20 cellular contexts compared by ENCODE assay signal in genomic region chr2:240873098-240873788, GRCh38. TPM values are rescaled to one million over a fixed set of nuclear protein-coding genes. Genes with fewer than 3 reads are reported as not detected.
DNase-seq lines count a peak whose midpoint lies in the region; ATAC-seq and TF ChIP-seq lines count a peak whose summit lies in the region.
"Had no signal": no experiment of that assay in that cellular context is flagged by ENCODE, and none has a peak within 500 bp of the region (broad histone marks: within the 10 kb centered on the region; RNA-seq: fewer than 3 reads in every experiment).

No MANE protein-coding gene starts in this region.

- TF ChIP-seq CTCF in hepatocyte (IDR thresholded peaks at IDR 0.05; ENCODE audit: poor library complexity) = no peak

- ATAC-seq in right cardiac atrium = no peak
- no peak for ATAC-seq in Right ventricle myocardium superior (ENCODE audit: poor library complexity)
- ATAC-seq in GM21737 (IDR thresholded peaks at IDR 0.05; ENCODE audit: unreplicated experiment) = no peak
- ATAC-seq: Right ventricle myocardium inferior had no signal

- H3K9me3 ChIP-seq in right cardiac atrium (ENCODE audit: control insufficient read depth, low read length) = no peaks in the 10 kb centered on the region
- no peaks in the 10 kb centered on the region for H3K9me3 ChIP-seq in hepatocyte (ENCODE audit: low read depth)
- H3K9me3 ChIP-seq in neuronal stem cell (replicated peaks in 1 of 2; ENCODE audit: control insufficient read depth in 2 of 2, insufficient read depth in 1 of 2, low read depth in 1 of 2, low read length in 2 of 2) = no peaks in the 10 kb centered on the region
- H3K9me3 ChIP-seq: A549; BLaER1 treated with 17β-estradiol and CSF1 and Interleukin-3, amounts not matched to agents 10 nM and 100 nM; HAP-1; MG63; Peyer's patch had no signal

- no peak overlapping the region for H3K9ac ChIP-seq in neuronal stem cell (ENCODE audit: low read depth, low read length, poor library complexity)
- H3K9ac ChIP-seq: BLaER1 treated with 17β-estradiol and CSF1 and Interleukin-3, amounts not matched to agents 10 nM and 100 nM had no signal

- H3K79me1 ChIP-seq in neuronal stem cell (ENCODE audit: low read depth, low read length) = peaks cover 2% of the 10 kb centered on the region

- DNase-seq in right cardiac atrium (peak in 2 of 3 donors; percentile 27 to 37), Right ventricle myocardium superior (no peak), hepatocyte (ENCODE audit: low spot score) (no peak), neuronal stem cell (ENCODE audit: low spot score) (no peak), kidney tubule cell (ENCODE audit: low spot score) (no peak), activated gamma-delta T cell treated with Interleukin-2 at 50 U/mL for 16 hours (no peak)
- DNase-seq: Karpas-422; MG63; NCI-H1092; NCI-H1694; NCI-H2081 treated with DMSO at 0.1 percent for 48 hours; NK-92 treated with Interleukin-12 subunit alpha and Interleukin-12 subunit beta, amount 100 ng/mL, for 24 hours had no signal

- no peak overlapping the region for H3K14ac ChIP-seq in neuronal stem cell (ENCODE audit: low read length)

- H3K27me3 ChIP-seq in right cardiac atrium (ENCODE audit: control insufficient read depth, insufficient read depth) (no peaks in the 10 kb centered on the region), hepatocyte (no peaks in the 10 kb centered on the region), neuronal stem cell (ENCODE audit: control insufficient read depth in 3 of 3, insufficient read depth in 3 of 3, low read depth in 1 of 3, low read length in 3 of 3) (peaks cover 0 to 61% (median 0%) of the 10 kb centered on the region in 3 experiments)
- H3K27me3 ChIP-seq: BLaER1 treated with 17β-estradiol and CSF1 and Interleukin-3, amounts not matched to agents 10 nM and 100 nM; MG63; Peyer's patch had no signal

- H2BK15ac ChIP-seq in neuronal stem cell (ENCODE audit: low read length) = peak overlapping the region; percentile 74

- H3K79me2 ChIP-seq in hepatocyte = no peaks in the 10 kb centered on the region

- H3K36me3 ChIP-seq in hepatocyte (replicated peaks; ENCODE audit: insufficient read depth, low read depth) (no peaks in the 10 kb centered on the region), neuronal stem cell (replicated peaks in 1 of 2; ENCODE audit: control insufficient read depth in 2 of 2, insufficient read depth in 2 of 2, low read length in 2 of 2) (peaks cover 0 to 2% of the 10 kb centered on the region in 2 donors)
- H3K36me3 ChIP-seq: BLaER1 treated with 17β-estradiol and CSF1 and Interleukin-3, amounts not matched to agents 10 nM and 100 nM; HAP-1; MG63; Peyer's patch had no signal

- H3K9me2 ChIP-seq in hepatocyte (replicated peaks; ENCODE audit: insufficient read depth) = no peaks in the 10 kb centered on the region

- peak overlapping the region; percentile 84 for H2AK5ac ChIP-seq in neuronal stem cell (ENCODE audit: low read depth, low read length)

- H4K91ac ChIP-seq in neuronal stem cell (ENCODE audit: low read depth, low read length, poor library complexity) = no peak overlapping the region

- no peak overlapping the region for H3K4me2 ChIP-seq in hepatocyte
- H3K4me2 ChIP-seq in neuronal stem cell (ENCODE audit: insufficient read depth, low read length, poor library complexity, severe bottlenecking) = no peak overlapping the region
- H3K4me2 ChIP-seq: A549 had no signal

- peak overlapping the region; percentile 68 for H3K23ac ChIP-seq in neuronal stem cell (ENCODE audit: low read depth, low read length, poor library complexity)

- intact Hi-C loops in right cardiac atrium (cut with DNase I) (no loop called here), Right ventricle myocardium superior (cut with DNase I) (no loop called here)

- H3K4ac ChIP-seq in neuronal stem cell (ENCODE audit: low read length) = peak overlapping the region; percentile 37

- 78% methylated on average over 21 of the region's 21 CpGs for WGBS in right cardiac atrium
- 95% methylated on average over 21 of the region's 21 CpGs for WGBS in hepatocyte (ENCODE audit: low lambda C conversion rate, missing lambda C conversion rate)
- no CpG with 5 or more reads among the region's 21 CpGs for WGBS in neuronal stem cell (ENCODE audit: extremely low coverage in 2 of 2, insufficient read length in 2 of 2, insufficient replicate concordance in 1 of 2), 2 donors

- H2BK120ac ChIP-seq in neuronal stem cell (ENCODE audit: low read depth, low read length) = peak overlapping the region; percentile 72

- no peak overlapping the region for H2AFZ ChIP-seq in hepatocyte
- no peak overlapping the region for H2AFZ ChIP-seq in neuronal stem cell (ENCODE audit: low read length)

- peak overlapping the region; percentile 57 for H3K18ac ChIP-seq in neuronal stem cell (ENCODE audit: low read length)

- no peak overlapping the region for H2BK12ac ChIP-seq in neuronal stem cell (ENCODE audit: low read length)

- H4K8ac ChIP-seq in neuronal stem cell (ENCODE audit: low read depth, low read length) = no peak overlapping the region

- no peaks in the 10 kb centered on the region for H4K20me1 ChIP-seq in hepatocyte (ENCODE audit: insufficient read depth, poor library complexity, severe bottlenecking)

- H3K4me3 ChIP-seq in right cardiac atrium (ENCODE audit: low read length) = no peak overlapping the region
- no peak overlapping the region for H3K4me3 ChIP-seq in hepatocyte
- no peak overlapping the region for H3K4me3 ChIP-seq in neuronal stem cell (ENCODE audit: low read length in 2 of 2)
- H3K4me3 ChIP-seq: A549; BLaER1 treated with 17β-estradiol and CSF1 and Interleukin-3, amounts not matched to agents 10 nM and 100 nM; HAP-1; MG63; Peyer's patch had no signal

- H3K4me1 ChIP-seq in right cardiac atrium (ENCODE audit: control insufficient read depth, insufficient read depth, low read length) = no peaks in the 10 kb centered on the region
- H3K4me1 ChIP-seq in hepatocyte (ENCODE audit: insufficient read depth) = peaks cover 20% of the 10 kb centered on the region
- peaks cover 0 to 3% of the 10 kb centered on the region in 2 donors for H3K4me1 ChIP-seq in neuronal stem cell (ENCODE audit: control insufficient read depth in 2 of 2, insufficient read depth in 1 of 2, low read depth in 1 of 2, low read length in 2 of 2)
- H3K4me1 ChIP-seq: A549, HAP-1 had no signal

- H3K27ac ChIP-seq in right cardiac atrium (ENCODE audit: low read length) (no peak overlapping the region), hepatocyte (peak overlapping the region; percentile 75), neuronal stem cell (replicated peaks; ENCODE audit: low read length) (no peak overlapping the region)
- H3K27ac ChIP-seq: A549; BLaER1 treated with 17β-estradiol and CSF1 and Interleukin-3, amounts not matched to agents 10 nM and 100 nM had no signal

- peak overlapping the region; percentile 39 for H2BK5ac ChIP-seq in neuronal stem cell (ENCODE audit: low read length)

RNA-seq across cellular contexts. Expression of gene AGXT, which starts 4.6 kb away (rescaled TPM):
- not detected for total RNA-seq in right cardiac atrium
- 0.14 TPM for polyA plus RNA-seq in right cardiac atrium
- not detected for total RNA-seq in Right ventricle myocardium superior
- total RNA-seq in hepatocyte = 69.6 and 90.8 TPM in 2 replicates
- polyA plus RNA-seq in hepatocyte = 157 and 169 TPM in 2 replicates
- not detected for polyA plus RNA-seq in neuronal stem cell (2013, experiment 1 of 2)
- polyA plus RNA-seq in neuronal stem cell (2013, experiment 2 of 2) = not detected
- total RNA-seq: NCI-H460, Right ventricle myocardium inferior had no signal
- polyA plus RNA-seq: A549, IgD-negative memory B cell had no signal

RNA-seq across cellular contexts. Expression of gene MAB21L4, which starts 22.7 kb away (rescaled TPM):
- total RNA-seq in right cardiac atrium (not detected), Right ventricle myocardium superior (not detected), hepatocyte (13.5 and 34.5 TPM in 2 replicates)
- polyA plus RNA-seq in right cardiac atrium (not detected), hepatocyte (11.5 and 13.1 TPM in 2 replicates)
- polyA plus RNA-seq in neuronal stem cell (2013, experiment 1 of 2) = not detected
- polyA plus RNA-seq in neuronal stem cell (2013, experiment 2 of 2) = not detected
- total RNA-seq: NCI-H460, Right ventricle myocardium inferior had no signal
- polyA plus RNA-seq: A549, IgD-negative memory B cell had no signal

RNA-seq across cellular contexts. Expression of gene CROCC2, which starts 32.9 kb away (rescaled TPM):
- total RNA-seq in right cardiac atrium (under 1 TPM in 1 of 4 donors, not detected in 3; 0.03 TPM), Right ventricle myocardium superior (not detected), hepatocyte (0.10 and 0.20 TPM in 2 replicates)
- polyA plus RNA-seq in right cardiac atrium (not detected), hepatocyte (0.04 and 0.13 TPM in 2 replicates)
- not detected for polyA plus RNA-seq in neuronal stem cell (2013, experiment 1 of 2)
- not detected for polyA plus RNA-seq in neuronal stem cell (2013, experiment 2 of 2)
- total RNA-seq: NCI-H460, Right ventricle myocardium inferior had no signal
- polyA plus RNA-seq: A549, IgD-negative memory B cell had no signal

RNA-seq across cellular contexts. Expression of gene KIF1A, which starts 53.2 kb away (rescaled TPM):
- total RNA-seq in right cardiac atrium = 10 to 100 TPM; 45.3 to 83.0 (median 66.9) TPM
- polyA plus RNA-seq in right cardiac atrium = 45.7 TPM
- total RNA-seq in Right ventricle myocardium superior = 0.65 TPM
- total RNA-seq in hepatocyte = 16.5 and 28.2 TPM in 2 replicates
- 16.1 and 19.9 TPM in 2 replicates for polyA plus RNA-seq in hepatocyte
- polyA plus RNA-seq in neuronal stem cell (2013, experiment 1 of 2) = 32.5 TPM
- polyA plus RNA-seq in neuronal stem cell (2013, experiment 2 of 2) = 33.9 TPM
- polyA plus RNA-seq: IgD-negative memory B cell had no signal

Comparison
In these comparisons a context has a peak if more than half of its experiments do, and no peak if none do; other contexts are left out.
1. DNase-seq: peak in right cardiac atrium (2 of 3); none in Right ventricle myocardium superior (single experiment), hepatocyte (single experiment), neuronal stem cell (single experiment), kidney tubule cell (single experiment) and activated gamma-delta T cell treated with Interleukin-2 at 50 U/mL for 16 hours (single experiment).
2. RNA of gene AGXT, which starts 4.6 kb away (total RNA-seq): 69.6 to 90.8 TPM in hepatocyte; not detected in Right ventricle myocardium superior (single experiment) and not detected in right cardiac atrium; every median in the first group is over 10 times any median in the second.
3. RNA of gene MAB21L4, which starts 22.7 kb away (total RNA-seq): 13.5 to 34.5 TPM in hepatocyte; not detected in right cardiac atrium and not detected in Right ventricle myocardium superior (single experiment); every median in the first group is over 10 times any median in the second.